ENCODE assay signal across 15 cellular contexts in the genomic region with DNA sequence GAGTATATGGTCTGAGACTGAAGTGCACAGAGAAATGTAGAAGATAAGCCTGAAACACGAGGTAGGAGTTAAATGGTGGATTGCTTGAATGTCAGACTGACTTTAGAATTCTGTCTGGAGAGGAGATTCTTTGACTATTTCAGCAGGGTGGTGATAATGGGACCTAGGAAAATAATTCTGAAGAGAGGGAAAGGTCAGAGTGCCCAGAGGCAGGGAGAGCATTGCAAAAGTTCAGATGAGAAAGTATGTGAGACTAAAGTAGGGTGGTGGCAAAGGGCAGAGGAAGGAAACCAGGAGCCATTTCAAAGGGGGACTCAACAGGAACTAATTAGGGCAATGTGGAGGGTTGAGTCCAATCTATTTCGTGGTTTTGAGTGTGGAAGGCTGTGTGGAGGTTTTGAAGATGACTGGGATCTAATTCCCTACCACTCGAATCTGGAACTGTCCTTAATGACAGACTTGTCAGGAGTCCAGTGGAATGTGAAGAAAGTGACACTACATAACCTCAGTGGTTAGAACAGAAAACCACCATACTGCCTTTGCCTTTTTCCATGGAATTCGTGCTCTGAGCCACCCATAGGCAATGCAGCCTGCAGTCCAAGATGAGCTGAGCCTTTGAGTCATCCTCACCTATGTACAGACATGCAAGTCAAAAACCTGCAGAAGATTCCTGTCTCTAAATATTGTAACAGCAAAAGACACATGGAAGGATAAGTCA. TPM values are rescaled to one million over a fixed set of nuclear protein-coding genes. Genes with fewer than 3 reads are reported as not detected.
A peak's percentile ranks its signal among the peaks of the same experiment; 100 is the strongest.
DNase-seq lines count a peak whose midpoint lies in the region; ATAC-seq and TF ChIP-seq lines count a peak whose summit lies in the region.
"Had no signal": no experiment of that assay in that cellular context is flagged by ENCODE, and none has a peak within 500 bp of the region (broad histone marks: within the 10 kb centered on the region; RNA-seq: fewer than 3 reads in every experiment).

No MANE protein-coding gene starts in this region.

- TF ChIP-seq POLR2A in thyroid gland (IDR thresholded peaks at IDR 0.05) (no peak), adrenal gland (IDR thresholded peaks at IDR 0.05) (no peak)

- peaks cover 0 to 5% of the 10 kb centered on the region in 2 donors for H3K4me1 ChIP-seq in thyroid gland
- H3K4me1 ChIP-seq in adrenal gland (replicated peaks in 1 of 2): no peaks in the 10 kb centered on the region
- H3K4me1 ChIP-seq: gastrocnemius medialis had no signal

- no peak overlapping the region for H3K27ac ChIP-seq in thyroid gland
- no peak overlapping the region for H3K27ac ChIP-seq in adrenal gland
- H3K27ac ChIP-seq: gastrocnemius medialis had no signal

- peaks cover 19% of the 10 kb centered on the region for H3K36me3 Mint-ChIP-seq in activated naive CD4-positive, alpha-beta T cell treated with anti-CD3 and anti-CD28 coated beads, Interleukin-2, amount 50 U/mL, for 24 hours
- H3K36me3 Mint-ChIP-seq in activated T-helper 17 cell treated with anti-CD3 and anti-CD28 coated beads, Interleukin-2, amount 50 U/mL, for 72 hours (ENCODE audit: low read depth): peaks cover 69% of the 10 kb centered on the region
- peaks cover 26% of the 10 kb centered on the region for H3K36me3 Mint-ChIP-seq in natural killer cell treated with Interleukin-12 subunit alpha and Interleukin-12 subunit beta and Interleukin-15 and Interleukin-18, amount 100 ng/mL, for 72 hours

- WGBS in thyroid gland, 2 donors: 85 to 90% methylated on average over 4 of the region's 4 CpGs
- WGBS in adrenal gland, 4 donors: 80 to 93% (median 83%) methylated on average over 4 of the region's 4 CpGs

- ATAC-seq in activated T-helper 17 cell treated with anti-CD3 and anti-CD28 coated beads, Interleukin-2, amount 50 U/mL, for 72 hours (replicated peaks): peak; percentile 10
- no peak for ATAC-seq in natural killer cell treated with Interleukin-12 subunit alpha and Interleukin-12 subunit beta and Interleukin-15 and Interleukin-18, amount 100 ng/mL, for 72 hours
- ATAC-seq: gastrocnemius medialis; left colon; stimulated activated naive B cell treated with anti-CD40 and anti-IgM and Interleukin-4, amounts not matched to agents 10 μg/mL and 1 μg/mL and 100 μg/mL, for 72 hours had no signal

- no peak for DNase-seq in activated naive CD4-positive, alpha-beta T cell treated with Interleukin-2 at 50 U/mL for 16 hours
- DNase-seq in fibroblast of peridontal ligament (ENCODE audit: extremely low read depth) (peak; percentile 49), NCI-H2196 treated with DMSO at 0.1 percent for 48 hours (lab: John Stamatoyannopoulos, UW; ENCODE audit: unreplicated experiment) (no peak), thyroid gland (no peak), adrenal gland (no peak)
- no peak for DNase-seq in natural killer cell treated with Interleukin-12 subunit alpha and Interleukin-12 subunit beta and Interleukin-15 and Interleukin-18, amount 100 ng/mL, for 72 hours (ENCODE audit: low spot score)
- DNase-seq: ACHN; gastrocnemius medialis; GDM1; left colon; NCI-H2029 treated with DMSO at 0.1 percent for 48 hours; stimulated activated naive B cell treated with anti-CD40 and anti-IgM and Interleukin-4, amounts not matched to agents 10 μg/mL and 1 μg/mL and 100 μg/mL, for 72 hours; T-helper 9 cell had no signal

- H3K36me3 ChIP-seq in thyroid gland (peaks cover 0 to 24% of the 10 kb centered on the region in 2 donors), adrenal gland (replicated peaks in 1 of 2) (peaks cover 0 to 32% of the 10 kb centered on the region in 2 donors)

- H3K27ac Mint-ChIP-seq in activated naive CD4-positive, alpha-beta T cell treated with anti-CD3 and anti-CD28 coated beads, Interleukin-2, amount 50 U/mL, for 24 hours: peak overlapping the region; percentile 25
- H3K27ac Mint-ChIP-seq in activated T-helper 17 cell treated with anti-CD3 and anti-CD28 coated beads, Interleukin-2, amount 50 U/mL, for 72 hours: peak overlapping the region; percentile 37
- no peak overlapping the region for H3K27ac Mint-ChIP-seq in natural killer cell treated with Interleukin-12 subunit alpha and Interleukin-12 subunit beta and Interleukin-15 and Interleukin-18, amount 100 ng/mL, for 72 hours
- H3K27ac Mint-ChIP-seq: stimulated activated naive B cell treated with anti-CD40 and anti-IgM and Interleukin-4, amounts not matched to agents 10 μg/mL and 1 μg/mL and 100 μg/mL, for 72 hours had no signal

- TF ChIP-seq CTCF in thyroid gland (IDR thresholded peaks at IDR 0.05) (no peak), adrenal gland (IDR thresholded peaks at IDR 0.05) (no peak)

- H3K9me3 Mint-ChIP-seq in activated naive CD4-positive, alpha-beta T cell treated with anti-CD3 and anti-CD28 coated beads, Interleukin-2, amount 50 U/mL, for 24 hours: no peaks in the 10 kb centered on the region
- H3K9me3 Mint-ChIP-seq in activated T-helper 17 cell treated with anti-CD3 and anti-CD28 coated beads, Interleukin-2, amount 50 U/mL, for 72 hours: no peaks in the 10 kb centered on the region
- H3K9me3 Mint-ChIP-seq in natural killer cell treated with Interleukin-12 subunit alpha and Interleukin-12 subunit beta and Interleukin-15 and Interleukin-18, amount 100 ng/mL, for 72 hours: no peaks in the 10 kb centered on the region
- H3K9me3 Mint-ChIP-seq: stimulated activated naive B cell treated with anti-CD40 and anti-IgM and Interleukin-4, amounts not matched to agents 10 μg/mL and 1 μg/mL and 100 μg/mL, for 72 hours had no signal

- no peak overlapping the region for H3K4me3 Mint-ChIP-seq in activated naive CD4-positive, alpha-beta T cell treated with anti-CD3 and anti-CD28 coated beads, Interleukin-2, amount 50 U/mL, for 24 hours
- H3K4me3 Mint-ChIP-seq in activated T-helper 17 cell treated with anti-CD3 and anti-CD28 coated beads, Interleukin-2, amount 50 U/mL, for 72 hours: no peak overlapping the region
- no peak overlapping the region for H3K4me3 Mint-ChIP-seq in natural killer cell treated with Interleukin-12 subunit alpha and Interleukin-12 subunit beta and Interleukin-15 and Interleukin-18, amount 100 ng/mL, for 72 hours
- H3K4me3 Mint-ChIP-seq: stimulated activated naive B cell treated with anti-CD40 and anti-IgM and Interleukin-4, amounts not matched to agents 10 μg/mL and 1 μg/mL and 100 μg/mL, for 72 hours had no signal

- peaks cover 34% of the 10 kb centered on the region for H3K4me1 Mint-ChIP-seq in activated naive CD4-positive, alpha-beta T cell treated with anti-CD3 and anti-CD28 coated beads, Interleukin-2, amount 50 U/mL, for 24 hours
- H3K4me1 Mint-ChIP-seq in activated T-helper 17 cell treated with anti-CD3 and anti-CD28 coated beads, Interleukin-2, amount 50 U/mL, for 72 hours: peaks cover 47% of the 10 kb centered on the region
- peaks cover 15 to 20% of the 10 kb centered on the region in 2 donors for H3K4me1 Mint-ChIP-seq in natural killer cell treated with Interleukin-12 subunit alpha and Interleukin-12 subunit beta and Interleukin-15 and Interleukin-18, amount 100 ng/mL, for 72 hours (ENCODE audit: low read depth in 2 of 2)

- H3K4me3 ChIP-seq in thyroid gland (replicated peaks in 1 of 3) (no peak overlapping the region), adrenal gland (no peak overlapping the region)
- H3K4me3 ChIP-seq: gastrocnemius medialis had no signal

- intact Hi-C loops in thyroid gland (cut with DNase I): no loop called here
- intact Hi-C loops in adrenal gland (cut with DNase I): no loop called here

- no peaks in the 10 kb centered on the region for H3K27me3 Mint-ChIP-seq in activated naive CD4-positive, alpha-beta T cell treated with anti-CD3 and anti-CD28 coated beads, Interleukin-2, amount 50 U/mL, for 24 hours
- H3K27me3 Mint-ChIP-seq in activated T-helper 17 cell treated with anti-CD3 and anti-CD28 coated beads, Interleukin-2, amount 50 U/mL, for 72 hours: no peaks in the 10 kb centered on the region
- H3K27me3 Mint-ChIP-seq in natural killer cell treated with Interleukin-12 subunit alpha and Interleukin-12 subunit beta and Interleukin-15 and Interleukin-18, amount 100 ng/mL, for 72 hours: no peaks in the 10 kb centered on the region
- H3K27me3 Mint-ChIP-seq: stimulated activated naive B cell treated with anti-CD40 and anti-IgM and Interleukin-4, amounts not matched to agents 10 μg/mL and 1 μg/mL and 100 μg/mL, for 72 hours had no signal

- H3K9me3 ChIP-seq in thyroid gland (no peaks in the 10 kb centered on the region), adrenal gland (replicated peaks in 1 of 3) (no peaks in the 10 kb centered on the region)
- H3K9me3 ChIP-seq: gastrocnemius medialis had no signal

- no peaks in the 10 kb centered on the region for H3K27me3 ChIP-seq in thyroid gland
- no peaks in the 10 kb centered on the region for H3K27me3 ChIP-seq in adrenal gland
- H3K27me3 ChIP-seq: gastrocnemius medialis had no signal

RNA-seq across cellular contexts. Expression of gene CPOX, which starts 16.1 kb away (rescaled TPM):
- 10 to 100 TPM; 64.2 to 75.9 TPM for total RNA-seq in activated T-helper 17 cell treated with anti-CD3 and anti-CD28 coated beads, Interleukin-2, amount 50 U/mL, for 72 hours
- 10 to 100 TPM; 14.8 to 27.9 (median 26.3) TPM for total RNA-seq in thyroid gland
- total RNA-seq in natural killer cell treated with Interleukin-12 subunit alpha and Interleukin-12 subunit beta and Interleukin-15 and Interleukin-18, amount 100 ng/mL, for 72 hours: 10 to 100 TPM; 35.7 to 84.3 TPM
- 10 to 100 TPM; 11.0 to 59.8 (median 23.4) TPM for total RNA-seq in adrenal gland
- polyA plus RNA-seq in adrenal gland: 10 to 100 TPM in 2 of 3 donors, 1 to 10 TPM in 1; 9.0 to 15.6 (median 14.3) TPM

RNA-seq across cellular contexts. Expression of gene GPR15, which starts 45.6 kb away (rescaled TPM):
- 10 to 100 TPM; 24.0 to 52.1 TPM for total RNA-seq in activated T-helper 17 cell treated with anti-CD3 and anti-CD28 coated beads, Interleukin-2, amount 50 U/mL, for 72 hours
- total RNA-seq in thyroid gland (not detected), adrenal gland (under 1 TPM in 2 of 8 donors, not detected in 6; 0.14 to 0.39 TPM)
- total RNA-seq in natural killer cell treated with Interleukin-12 subunit alpha and Interleukin-12 subunit beta and Interleukin-15 and Interleukin-18, amount 100 ng/mL, for 72 hours: 10 to 100 TPM in 1 of 2 donors, 1 to 10 TPM in 1; 1.4 to 13.2 TPM
- not detected for polyA plus RNA-seq in adrenal gland
- total RNA-seq: gastrocnemius medialis had no signal

RNA-seq across cellular contexts. Expression of gene CLDND1, which starts 54.6 kb away (rescaled TPM):
- total RNA-seq in activated T-helper 17 cell treated with anti-CD3 and anti-CD28 coated beads, Interleukin-2, amount 50 U/mL, for 72 hours: 100 to 1,000 TPM; 300 to 381 TPM
- total RNA-seq in thyroid gland (100 to 1,000 TPM in 2 of 4 donors, 10 to 100 TPM in 2; 70.2 to 112 (median 91.6) TPM), adrenal gland (100 to 1,000 TPM in 1 of 8 donors, 10 to 100 TPM in 7; 45.3 to 112 (median 64.2) TPM)
- total RNA-seq in natural killer cell treated with Interleukin-12 subunit alpha and Interleukin-12 subunit beta and Interleukin-15 and Interleukin-18, amount 100 ng/mL, for 72 hours: 100 to 1,000 TPM; 352 to 548 TPM
- polyA plus RNA-seq in adrenal gland: 10 to 100 TPM; 52.7 to 88.5 (median 61.8) TPM

Comparison
In these comparisons a context has a peak if more than half of its experiments do, and no peak if none do; other contexts are left out.
1. H3K27ac Mint-ChIP-seq: peak in activated naive CD4-positive, alpha-beta T cell treated with anti-CD3 and anti-CD28 coated beads, Interleukin-2, amount 50 U/mL, for 24 hours (single experiment) and activated T-helper 17 cell treated with anti-CD3 and anti-CD28 coated beads, Interleukin-2, amount 50 U/mL, for 72 hours (single experiment); none in natural killer cell treated with Interleukin-12 subunit alpha and Interleukin-12 subunit beta and Interleukin-15 and Interleukin-18, amount 100 ng/mL, for 72 hours (0 of 2).